In the genomic region with DNA sequence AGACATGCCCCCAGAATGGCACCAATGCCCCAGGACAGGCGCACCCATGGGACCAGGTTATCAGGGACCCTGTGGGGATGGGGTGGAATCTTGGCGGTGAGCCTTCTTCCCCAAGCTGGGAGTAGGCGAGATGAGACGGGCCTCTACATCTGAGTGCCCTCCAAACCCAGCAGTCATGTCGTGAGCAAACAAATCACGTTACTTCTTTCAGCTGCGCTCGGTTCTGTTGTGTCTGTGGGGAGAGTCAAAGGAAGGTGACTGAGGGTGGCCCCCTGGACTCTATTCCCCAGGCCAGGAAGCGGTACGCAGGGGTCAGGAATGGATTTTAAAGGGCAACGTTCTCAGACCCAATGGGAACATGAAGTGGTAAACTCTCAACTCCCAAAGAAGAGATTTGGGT, we compare ENCODE assay signal across 7 cellular contexts. TPM values are rescaled to one million over a fixed set of nuclear protein-coding genes. Genes with fewer than 3 reads are reported as not detected.
"Had no signal": no experiment of that assay in that cellular context is flagged by ENCODE, and none has a peak within 500 bp of the region (broad histone marks: within the 10 kb centered on the region; RNA-seq: fewer than 3 reads in every experiment).

No MANE protein-coding gene starts in this region.

- ATAC-seq: HepG2, K562 had no signal

- DNase-seq: IMR-90, KBM-7, KG1 had no signal

RNA-seq across cellular contexts. Expression of gene GOLGA6L2, which starts 2.8 kb away (rescaled TPM):
- total RNA-seq: HepG2, HT-29, HT1080, IMR-90, K562 had no signal
